9 cellular contexts compared by ENCODE assay signal in the genomic region with DNA sequence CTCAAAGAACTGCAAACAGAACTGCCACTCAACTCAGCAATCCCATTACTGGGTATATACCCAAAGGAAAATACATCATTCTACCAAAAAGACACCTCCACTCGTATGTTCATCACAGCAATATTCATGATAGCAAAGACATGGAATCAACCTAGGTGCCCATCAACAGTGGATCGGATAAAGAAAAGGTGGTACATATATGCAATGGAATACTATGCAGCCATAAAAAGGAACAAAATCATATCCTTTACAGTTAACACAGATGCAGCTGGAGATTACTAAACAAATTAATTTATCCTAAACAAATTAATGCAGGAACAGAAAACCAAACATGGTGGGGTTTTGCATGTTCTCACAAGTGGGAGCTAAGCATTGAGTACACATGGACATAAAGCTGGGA. TPM values are rescaled to one million over a fixed set of nuclear protein-coding genes. Genes with fewer than 3 reads are reported as not detected.
"Had no signal": no experiment of that assay in that cellular context is flagged by ENCODE, and none has a peak within 500 bp of the region (broad histone marks: within the 10 kb centered on the region; RNA-seq: fewer than 3 reads in every experiment).

No MANE protein-coding gene starts in this region.

- H3K4me3 ChIP-seq: GM23338 had no signal

- H3K27ac ChIP-seq: HL-60 had no signal

- H2AFZ ChIP-seq: GM23338 had no signal

- FAIRE-seq: H1, H54, HepG2 had no signal

- H3K4me2 ChIP-seq: GM23338 had no signal

- DNase-seq: H9, HCEC 1CT, HFFc6, KG1 had no signal

- ATAC-seq: GM23338, HepG2 had no signal

RNA-seq across cellular contexts. Expression of gene MGLL, which starts 27.3 kb away (rescaled TPM):
- total RNA-seq: HepG2 had no signal
- polyA plus RNA-seq: HepG2 had no signal
